18 cellular contexts compared by ENCODE assay signal in genomic region chr3:133097214-133097613, GRCh38. TPM values are rescaled to one million over a fixed set of nuclear protein-coding genes. Genes with fewer than 3 reads are reported as not detected.
DNase-seq lines count a peak whose midpoint lies in the region; ATAC-seq, FAIRE-seq and TF ChIP-seq lines count a peak whose summit lies in the region.
"Had no signal": no experiment of that assay in that cellular context is flagged by ENCODE, and none has a peak within 500 bp of the region (broad histone marks: within the 10 kb centered on the region; RNA-seq: fewer than 3 reads in every experiment).

No MANE protein-coding gene starts in this region.

- H2AK5ac ChIP-seq in IMR-90 (ENCODE audit: low read depth, low read length): no peak overlapping the region

- no peak overlapping the region for H2BK120ac ChIP-seq in IMR-90 (ENCODE audit: low read depth, low read length)

- FAIRE-seq in astrocyte (lab: Jason Lieb, UNC): no peak
- FAIRE-seq: TTC549 had no signal

- no peaks in the 10 kb centered on the region for H3K27me3 Mint-ChIP-seq in astrocyte (ENCODE audit: low read depth, unreplicated experiment)
- H3K27me3 Mint-ChIP-seq in mesothelial cell of epicardium (ENCODE audit: low read depth): no peaks in the 10 kb centered on the region

- H3K56ac ChIP-seq in IMR-90 (ENCODE audit: extremely low read depth, insufficient read depth, low read length): no peak overlapping the region

- no peaks in the 10 kb centered on the region for H3K79me2 ChIP-seq in astrocyte (ENCODE audit: insufficient read depth, low read length)

- CTCF ChIA-PET in IMR-90 (lab: Yijun Ruan, JAX): no interaction called here

- H2BK15ac ChIP-seq in IMR-90 (ENCODE audit: low read depth, low read length): no peak overlapping the region

- intact Hi-C loops in IMR-90 (cut with micrococcal nuclease): no loop called here
- intact Hi-C loops in psoas muscle (cut with DNase I): no loop called here

- no peak overlapping the region for H2BK5ac ChIP-seq in IMR-90 (ENCODE audit: low read depth, low read length, poor library complexity, severe bottlenecking)

- H3K9me1 ChIP-seq in IMR-90 (ENCODE audit: insufficient read depth, low read length): no peaks in the 10 kb centered on the region

- H2AFZ ChIP-seq in IMR-90 (replicated peaks; ENCODE audit: low read length, poor library complexity) (no peak overlapping the region), astrocyte (ENCODE audit: low read depth, low read length) (no peak overlapping the region)

- in situ Hi-C loops in IMR-90 (cut with MboI; ENCODE audit: low sequenced_read_pairs): no loop called here

- H4K91ac ChIP-seq in IMR-90 (ENCODE audit: insufficient read depth, low read depth, low read length): no peak overlapping the region

- H3K4me1 ChIP-seq in IMR-90 (ENCODE audit: control insufficient read depth, insufficient read depth, low read length) (peaks cover 2% of the 10 kb centered on the region; the same call in 1 of the 2 replicates), astrocyte (ENCODE audit: insufficient read depth, low read length) (peaks cover 8% of the 10 kb centered on the region), psoas muscle (peaks cover 6% of the 10 kb centered on the region)
- H3K4me1 ChIP-seq: colonic mucosa, right lobe of liver had no signal

- H3K36me3 Mint-ChIP-seq in astrocyte (ENCODE audit: low read depth, unreplicated experiment) (peaks cover 4% of the 10 kb centered on the region), mesothelial cell of epicardium (no peaks in the 10 kb centered on the region)

- H3K23ac ChIP-seq in IMR-90 (ENCODE audit: low read depth, low read length): no peak overlapping the region

- no peaks in the 10 kb centered on the region for H3K4me1 Mint-ChIP-seq in astrocyte (ENCODE audit: low read depth, unreplicated experiment)
- H3K4me1 Mint-ChIP-seq in mesothelial cell of epicardium: peaks cover 11% of the 10 kb centered on the region

- H4K8ac ChIP-seq in IMR-90 (ENCODE audit: low read depth in 2 of 2, low read length in 2 of 2): no peak overlapping the region

- H2AK9ac ChIP-seq in IMR-90 (replicated peaks; ENCODE audit: low read depth, low read length, poor library complexity): no peak overlapping the region

- no peak overlapping the region for H3K27ac ChIP-seq in IMR-90 (ENCODE audit: insufficient read depth, low read length)
- no peak overlapping the region for H3K27ac ChIP-seq in astrocyte (ENCODE audit: low read depth, low read length)
- H3K27ac ChIP-seq in psoas muscle: no peak overlapping the region
- H3K27ac ChIP-seq: colonic mucosa, KMS-11, neutrophil, right lobe of liver, thoracic aorta had no signal

- H3K14ac ChIP-seq in IMR-90 (replicated peaks; ENCODE audit: low read depth, low read length): no peak overlapping the region

- no peak overlapping the region for H4K5ac ChIP-seq in IMR-90 (ENCODE audit: low read depth, low read length)

- no CpG with 5 or more reads among the region's 1 CpG for WGBS in IMR-90 (ENCODE audit: extremely low coverage in 2 of 2, insufficient read length in 1 of 2), 2 experiments
- 38 to 50% (median 41%) methylated on average over 1 of the region's 1 CpG for WGBS in psoas muscle, 3 donors

- peaks cover 5% of the 10 kb centered on the region for H3K9me3 Mint-ChIP-seq in astrocyte (ENCODE audit: unreplicated experiment)
- H3K9me3 Mint-ChIP-seq in mesothelial cell of epicardium: peaks cover 4% of the 10 kb centered on the region
- H3K9me3 Mint-ChIP-seq: activated T-cell treated with anti-CD3 and anti-CD28 coated beads, Interleukin-2, amount 50 U/mL, for 24 hours had no signal

- H3K79me1 ChIP-seq in IMR-90 (ENCODE audit: low read depth in 1 of 2, low read length in 2 of 2): no peaks in the 10 kb centered on the region

- no peak overlapping the region for H3K18ac ChIP-seq in IMR-90 (ENCODE audit: low read depth, low read length)

- ATAC-seq in IMR-90 (ENCODE audit: low read depth) (no peak), psoas muscle (no peak)
- ATAC-seq: PC-3, right lobe of liver had no signal

- H2BK20ac ChIP-seq in IMR-90 (ENCODE audit: low read depth, low read length): no peak overlapping the region

- no peak overlapping the region for H3K27ac Mint-ChIP-seq in astrocyte (ENCODE audit: unreplicated experiment)
- peak overlapping the region; percentile 71 for H3K27ac Mint-ChIP-seq in mesothelial cell of epicardium
- H3K27ac Mint-ChIP-seq: activated T-cell treated with anti-CD3 and anti-CD28 coated beads, Interleukin-2, amount 50 U/mL, for 24 hours had no signal

- DNase-seq in IMR-90: peak; percentile 57
- DNase-seq in NCI-H2081 treated with DMSO at 0.1 percent for 48 hours (lab: John Stamatoyannopoulos, UW): peak; percentile 81
- peak; percentile 86 for DNase-seq in astrocyte (ENCODE audit: low read depth)
- DNase-seq in mesothelial cell of epicardium (ENCODE audit: low spot score in 2 of 2, unreplicated experiment in 2 of 2): no peak
- DNase-seq in activated effector memory CD4-positive, alpha-beta T cell treated with anti-CD3 and anti-CD28 coated beads, Interleukin-2, amount 50 U/mL, for 16 hours: no peak
- DNase-seq in psoas muscle: no peak
- DNase-seq in iPS-NIHi7 (ENCODE audit: extremely low spot score): no peak
- DNase-seq: activated T-cell treated with anti-CD3 and anti-CD28 coated beads, Interleukin-2, amount 50 U/mL, for 24 hours; C1 segment of cervical spinal cord; colonic mucosa; NCI-H2171 treated with DMSO at 0.1 percent for 48 hours; PC-3; right lobe of liver; stimulated activated CD4-positive, alpha-beta T cell treated with anti-CD3 and anti-CD28 coated beads, Interleukin-4, amount 100 ng/mL, for 24 hours had no signal

- H3K27me3 ChIP-seq in IMR-90 (ENCODE audit: control insufficient read depth, insufficient read depth, low read length): no peaks in the 10 kb centered on the region
- H3K27me3 ChIP-seq in astrocyte (ENCODE audit: insufficient read depth, low read length): no peaks in the 10 kb centered on the region
- H3K27me3 ChIP-seq in psoas muscle (ENCODE audit: insufficient read depth in 3 of 3, low read length in 2 of 3): no peaks in the 10 kb centered on the region
- H3K27me3 ChIP-seq: colonic mucosa, neutrophil, right lobe of liver had no signal

- no peaks in the 10 kb centered on the region for H3K36me3 ChIP-seq in IMR-90 (ENCODE audit: control insufficient read depth, insufficient read depth, low read length)
- H3K36me3 ChIP-seq in astrocyte (ENCODE audit: insufficient read depth, low read length): no peaks in the 10 kb centered on the region
- H3K36me3 ChIP-seq in psoas muscle (ENCODE audit: insufficient read depth in 1 of 2, low read depth in 1 of 2): no peaks in the 10 kb centered on the region
- H3K36me3 ChIP-seq: colonic mucosa, neutrophil, right lobe of liver, thoracic aorta had no signal

- no peak for TF ChIP-seq RAD21 in IMR-90 (IDR thresholded peaks at IDR 0.05; ENCODE audit: low read length)

- H3K4ac ChIP-seq in IMR-90 (ENCODE audit: low read depth, low read length): no peak overlapping the region

- H3K4me3 Mint-ChIP-seq in astrocyte (ENCODE audit: unreplicated experiment) (no peak overlapping the region), mesothelial cell of epicardium (no peak overlapping the region)
- H3K4me3 Mint-ChIP-seq: activated T-cell treated with anti-CD3 and anti-CD28 coated beads, Interleukin-2, amount 50 U/mL, for 24 hours had no signal

- H3K4me2 ChIP-seq in IMR-90 (ENCODE audit: low read depth, low read length) (no peak overlapping the region), astrocyte (ENCODE audit: low read length) (no peak overlapping the region)
- H3K4me2 ChIP-seq: KMS-11 had no signal

- H3K4me3 ChIP-seq in IMR-90 (ENCODE audit: insufficient read depth, low read depth, low read length) (no peak overlapping the region), astrocyte (ENCODE audit: insufficient read depth, low read depth, low read length) (no peak overlapping the region), psoas muscle (no peak overlapping the region)
- H3K4me3 ChIP-seq: colonic mucosa, right lobe of liver, thoracic aorta had no signal

- dilution Hi-C loops in IMR-90 (cut with HindIII; ENCODE audit: low sequenced_read_pairs, unreplicated experiment): no loop called here

- no peak overlapping the region for H3K9ac ChIP-seq in IMR-90 (ENCODE audit: low read depth, low read length)
- no peak overlapping the region for H3K9ac ChIP-seq in astrocyte (ENCODE audit: low read length)
- H3K9ac ChIP-seq: KMS-11 had no signal

- H3K9me3 ChIP-seq in IMR-90 (ENCODE audit: control insufficient read depth, insufficient read depth, low read length): no peaks in the 10 kb centered on the region
- H3K9me3 ChIP-seq in astrocyte (ENCODE audit: insufficient read depth, low read depth, low read length): no peaks in the 10 kb centered on the region
- H3K9me3 ChIP-seq in psoas muscle: no peaks in the 10 kb centered on the region
- H3K9me3 ChIP-seq: colonic mucosa, neutrophil, right lobe of liver, thoracic aorta had no signal

- H4K20me1 ChIP-seq in IMR-90 (ENCODE audit: insufficient read depth, low read length) (no peaks in the 10 kb centered on the region), astrocyte (ENCODE audit: insufficient read depth, low read length) (no peaks in the 10 kb centered on the region)

- POLR2A ChIA-PET in IMR-90 (lab: Charles Lee; ENCODE audit: unreplicated experiment): no interaction called here

- no peak for TF ChIP-seq POLR2A in IMR-90 (IDR thresholded peaks at IDR 0.05; ENCODE audit: low read depth, low read length)

- TF ChIP-seq CTCF in IMR-90 (conservative IDR thresholded peaks at IDR 0.05; ENCODE audit: low read depth, low read length) (no peak), astrocyte (IDR thresholded peaks at IDR 0.05; ENCODE audit: insufficient read depth, low read depth, low read length) (no peak), mesothelial cell of epicardium (IDR thresholded peaks at IDR 0.05; ENCODE audit: unreplicated experiment) (no peak), psoas muscle (IDR thresholded peaks at IDR 0.05) (no peak)

- no TSS peak for BruUV-seq in IMR-90 (replicated peaks; lab: Mats Ljungman, UMichigan)

TF ChIP-seq in IMR-90, 13 proteins besides CTCF, POLR2A, EP300 and RAD21:
- TF ChIP-seq MAFK (IDR thresholded peaks at IDR 0.05; ENCODE audit: low read depth, low read length) (no peak), BHLHE40 (IDR thresholded peaks at IDR 0.05; ENCODE audit: low read depth, low read length) (peak; percentile 80), CHD1 (IDR thresholded peaks at IDR 0.05; ENCODE audit: low read depth, low read length) (no peak)

RNA-seq across cellular contexts. Expression of gene TMEM108, which starts 59.0 kb away (rescaled TPM):
- 0.18 and 0.28 TPM in 2 replicates for total RNA-seq in IMR-90 (2012; rRNA removed)
- polyA plus RNA-seq in IMR-90 (2012; rRNA removed): 2.2 and 2.7 TPM in 2 replicates
- polyA plus RNA-seq in IMR-90 (2012; cell fraction: cytosol; rRNA removed): 1.7 and 2.6 TPM in 2 replicates
- 1.3 and 1.6 TPM in 2 replicates for polyA plus RNA-seq in IMR-90 (2012; cell fraction: nucleus; rRNA removed; ENCODE audit: low replicate concordance)
- 5.6 and 5.9 TPM in 2 replicates for total RNA-seq in astrocyte
- total RNA-seq in mesothelial cell of epicardium: 14.8 to 17.4 TPM (median 17.3 TPM) in 3 replicates
- 10 to 100 TPM in 1 of 4 donors, 1 to 10 TPM in 3; 5.2 to 10.5 (median 7.5) TPM for total RNA-seq in psoas muscle
- polyA plus RNA-seq in psoas muscle: 1 to 10 TPM; 2.4 to 8.1 (median 4.5) TPM
- total RNA-seq: PC-3 had no signal

Comparison
In these comparisons a context has a peak if more than half of its experiments do, and no peak if none do; other contexts are left out.
1. DNase-seq: peak in IMR-90 (single experiment), NCI-H2081 treated with DMSO at 0.1 percent for 48 hours (single experiment) and astrocyte (single experiment); none in mesothelial cell of epicardium (0 of 2), activated effector memory CD4-positive, alpha-beta T cell treated with anti-CD3 and anti-CD28 coated beads, Interleukin-2, amount 50 U/mL, for 16 hours (single experiment), psoas muscle (0 of 2) and iPS-NIHi7 (single experiment).